ENCODE assay signal across 2 cellular contexts in genomic region chr7:28685660-28686417, GRCh38.
TF ChIP-seq lines count a peak whose summit lies in the region.

No MANE protein-coding gene starts in this region.

TF ChIP-seq in IMR-90, 13 proteins besides CTCF, POLR2A, EP300 and RAD21 (continued from another document):
- TF ChIP-seq FOS (IDR thresholded peaks at IDR 0.05; ENCODE audit: low read depth, low read length): peak; percentile 95
- no peak for TF ChIP-seq ELK1 (IDR thresholded peaks at IDR 0.05; ENCODE audit: borderline replicate concordance, low read depth, low read length)
- no peak for TF ChIP-seq BHLHE40 (IDR thresholded peaks at IDR 0.05; ENCODE audit: low read depth, low read length)
- TF ChIP-seq NFE2L2 (IDR thresholded peaks at IDR 0.05; ENCODE audit: low read depth, low read length): no peak
- peak; percentile 70; the same call in 1 of the 2 replicates for TF ChIP-seq MAZ (IDR thresholded peaks at IDR 0.05; ENCODE audit: borderline replicate concordance, low read depth, low read length)
- no peak for TF ChIP-seq USF2 (IDR thresholded peaks at IDR 0.05; ENCODE audit: low read depth, low read length)

TF ChIP-seq in liver, 16 proteins besides CTCF, POLR2A, EP300 and RAD21 (continued from another document):
- TF ChIP-seq SP1 (IDR thresholded peaks at IDR 0.05) (peak; percentile 32), EGR1 (IDR thresholded peaks at IDR 0.05; ENCODE audit: low read depth in 2 of 2) (no peak), TAF1 (conservative IDR thresholded peaks at IDR 0.05) (peak; percentile 42), ZBTB33 (IDR thresholded peaks at IDR 0.05) (no peak)
